ENCODE assay signal across 12 cellular contexts in genomic region chr15:57198654-57199241, GRCh38.
DNase-seq lines count a peak whose midpoint lies in the region; FAIRE-seq and TF ChIP-seq lines count a peak whose summit lies in the region.
"Had no signal": no experiment of that assay in that cellular context is flagged by ENCODE, and none has a peak within 500 bp of the region (broad histone marks: within the 10 kb centered on the region; RNA-seq: fewer than 3 reads in every experiment).

No MANE protein-coding gene starts in this region.

- peak overlapping the region; percentile 42 for H3K27ac Mint-ChIP-seq in type B pancreatic cell
- H3K27ac Mint-ChIP-seq: T-helper 1 cell treated with Interleukin-12 subunit alpha and Interleukin-12 subunit beta and Interleukin-4 antibody, amounts not matched to agents 30 μg/mL and 1 μg/mL, for 36 hours had no signal

- H3K4me3 Mint-ChIP-seq in type B pancreatic cell: no peak overlapping the region
- H3K4me3 Mint-ChIP-seq: T-helper 1 cell treated with Interleukin-12 subunit alpha and Interleukin-12 subunit beta and Interleukin-4 antibody, amounts not matched to agents 30 μg/mL and 1 μg/mL, for 36 hours had no signal

- H3K27ac ChIP-seq in cardiac muscle cell: peak overlapping the region; percentile 81
- H3K27ac ChIP-seq in iPS DF 6.9 (ENCODE audit: low read length): peak overlapping the region; percentile 82
- H3K27ac ChIP-seq: A549 had no signal

- H3K9me3 ChIP-seq in cardiac muscle cell (ENCODE audit: low read depth) (no peaks in the 10 kb centered on the region), iPS DF 6.9 (ENCODE audit: control insufficient read depth, insufficient read depth, low read length) (no peaks in the 10 kb centered on the region)
- H3K9me3 ChIP-seq: A549 had no signal

- TF ChIP-seq CTCF in cardiac muscle cell (IDR thresholded peaks at IDR 0.05; ENCODE audit: low read depth, low read length) (no peak), type B pancreatic cell (conservative IDR thresholded peaks at IDR 0.05) (no peak)

- H3K4me3 ChIP-seq in cardiac muscle cell (no peak overlapping the region), iPS DF 6.9 (ENCODE audit: low read length) (no peak overlapping the region)
- H3K4me3 ChIP-seq: A549 had no signal

- H3K9me3 Mint-ChIP-seq in type B pancreatic cell: no peaks in the 10 kb centered on the region
- H3K9me3 Mint-ChIP-seq: T-helper 1 cell treated with Interleukin-12 subunit alpha and Interleukin-12 subunit beta and Interleukin-4 antibody, amounts not matched to agents 30 μg/mL and 1 μg/mL, for 36 hours had no signal

- peaks cover 20% of the 10 kb centered on the region for H3K36me3 Mint-ChIP-seq in type B pancreatic cell

- H3K4me1 Mint-ChIP-seq in type B pancreatic cell (ENCODE audit: unreplicated experiment): peaks cover 32% of the 10 kb centered on the region

- H3K27me3 ChIP-seq in cardiac muscle cell: no peaks in the 10 kb centered on the region
- no peaks in the 10 kb centered on the region for H3K27me3 ChIP-seq in iPS DF 6.9 (ENCODE audit: control insufficient read depth, insufficient read depth, low read length)

- DNase-seq in cardiac muscle cell (ENCODE audit: low read depth in 1 of 2, low spot score in 1 of 2) (peak in 1 of 2 donors; percentile 81), cardiac septum (ENCODE audit: low spot score) (no peak), NCI-H748 (lab: John Stamatoyannopoulos, UW; ENCODE audit: unreplicated experiment) (peak; percentile 92), iPS DF 6.9 (ENCODE audit: low read depth, low spot score) (peak; percentile 71), type B pancreatic cell (ENCODE audit: extremely low spot score, unreplicated experiment) (no peak), T-helper 1 cell (no peak), A172 (ENCODE audit: low spot score) (no peak), H54 (ENCODE audit: insufficient read length, low spot score) (no peak)
- DNase-seq: activated T-cell treated with anti-CD3 and anti-CD28 coated beads, Interleukin-2, amount 50 U/mL, for 1 hour; hippocampal formation had no signal

- no peaks in the 10 kb centered on the region for H3K36me3 ChIP-seq in cardiac muscle cell
- no peaks in the 10 kb centered on the region for H3K36me3 ChIP-seq in iPS DF 6.9 (ENCODE audit: control insufficient read depth, insufficient read depth, low read length)

- FAIRE-seq in H54 (lab: Jason Lieb, UNC): no peak

- no CpG with 5 or more reads among the region's 8 CpGs for WGBS in iPS DF 6.9 (ENCODE audit: insufficient coverage, insufficient read length)

- intact Hi-C loops in cardiac septum (cut with DNase I): no loop called here

- peaks cover 22% of the 10 kb centered on the region for H3K4me1 ChIP-seq in cardiac muscle cell (ENCODE audit: low read depth)
- H3K4me1 ChIP-seq in iPS DF 6.9 (ENCODE audit: control insufficient read depth, insufficient read depth, low read length): peaks cover 2% of the 10 kb centered on the region; the same call in 1 of the 2 replicates
- H3K4me1 ChIP-seq: A549 had no signal

- TF ChIP-seq POLR2A in H54 (IDR thresholded peaks at IDR 0.05; ENCODE audit: low read depth, low read length): no peak

- H3K27me3 Mint-ChIP-seq in type B pancreatic cell: no peaks in the 10 kb centered on the region

Comparison
In these comparisons a context has a peak if more than half of its experiments do, and no peak if none do; other contexts are left out.
1. DNase-seq: peak in NCI-H748 (single experiment) and iPS DF 6.9 (single experiment); none in cardiac septum (single experiment), type B pancreatic cell (single experiment), T-helper 1 cell (0 of 5), A172 (single experiment) and H54 (single experiment).